ENCODE assay signal across 14 cellular contexts in the genomic region with DNA sequence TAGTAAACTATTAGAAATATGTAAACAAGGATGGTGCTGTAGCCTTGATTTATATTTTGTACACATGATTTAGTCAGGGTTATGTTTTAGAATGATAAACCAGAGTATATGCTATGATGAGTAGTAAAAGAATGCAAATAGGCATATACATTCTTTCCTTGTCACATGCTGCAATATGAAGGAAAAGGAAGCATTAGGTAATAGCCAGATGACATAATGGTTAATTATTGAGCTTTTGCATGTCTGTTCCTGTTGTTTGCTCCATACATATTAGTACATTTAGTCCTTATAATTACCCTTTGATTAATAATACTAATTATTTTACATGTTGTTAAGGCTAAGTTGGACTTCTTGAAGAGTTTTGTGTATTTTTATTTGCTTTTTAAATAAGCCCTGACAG.
DNase-seq lines count a peak whose midpoint lies in the region; ATAC-seq, FAIRE-seq and TF ChIP-seq lines count a peak whose summit lies in the region.
"Had no signal": no experiment of that assay in that cellular context is flagged by ENCODE, and none has a peak within 500 bp of the region (broad histone marks: within the 10 kb centered on the region; RNA-seq: fewer than 3 reads in every experiment).

No MANE protein-coding gene starts in this region.

- no peaks in the 10 kb centered on the region for H3K27me3 ChIP-seq in astrocyte (ENCODE audit: insufficient read depth, low read length)
- H3K27me3 ChIP-seq in HAP-1 (ENCODE audit: low read depth), result no peaks in the 10 kb centered on the region
- no peaks in the 10 kb centered on the region for H3K27me3 ChIP-seq in ascending aorta
- H3K27me3 ChIP-seq: gastroesophageal sphincter had no signal

- DNase-seq in AG20443 (ENCODE audit: low spot score), result peak; percentile 19
- DNase-seq in HTR-8/SVneo (ENCODE audit: insufficient read length, low spot score), result peak; percentile 20
- DNase-seq in astrocyte (ENCODE audit: low read depth), result peak; percentile 57
- peak; percentile 81 for DNase-seq in iris pigment epithelial cell (ENCODE audit: low read depth)
- no peak for DNase-seq in HAP-1 (ENCODE audit: low spot score in 2 of 2)
- no peak for DNase-seq in occipital lobe (lab: John Stamatoyannopoulos, UW)
- DNase-seq in ascending aorta (ENCODE audit: low spot score in 2 of 2), result no peak
- DNase-seq: activated CD4-positive, alpha-beta memory T cell treated with anti-CD3 and anti-CD28 coated beads for 36 hours; NCI-H1105; RPMI8226 had no signal

- H3K27ac Mint-ChIP-seq in astrocyte (ENCODE audit: unreplicated experiment), result peak overlapping the region; percentile 79
- H3K27ac Mint-ChIP-seq: activated CD4-positive, alpha-beta memory T cell treated with anti-CD3 and anti-CD28 coated beads for 36 hours had no signal

- H3K27me3 Mint-ChIP-seq in astrocyte (ENCODE audit: low read depth, unreplicated experiment), result peaks cover 2% of the 10 kb centered on the region
- H3K27me3 Mint-ChIP-seq: activated CD4-positive, alpha-beta memory T cell treated with anti-CD3 and anti-CD28 coated beads for 36 hours had no signal

- H3K79me2 ChIP-seq in astrocyte (ENCODE audit: insufficient read depth, low read length), result peaks cover 3% of the 10 kb centered on the region

- H3K4me3 Mint-ChIP-seq in astrocyte (ENCODE audit: unreplicated experiment), result no peak overlapping the region
- H3K4me3 Mint-ChIP-seq: activated CD4-positive, alpha-beta memory T cell treated with anti-CD3 and anti-CD28 coated beads for 36 hours had no signal

- peaks cover 18% of the 10 kb centered on the region for H3K4me1 Mint-ChIP-seq in astrocyte (ENCODE audit: low read depth, unreplicated experiment)

- no peaks in the 10 kb centered on the region for H3K9me3 ChIP-seq in astrocyte (ENCODE audit: insufficient read depth, low read depth, low read length)
- no peaks in the 10 kb centered on the region for H3K9me3 ChIP-seq in HAP-1
- H3K9me3 ChIP-seq in ascending aorta, result no peaks in the 10 kb centered on the region
- H3K9me3 ChIP-seq: gastroesophageal sphincter had no signal

- intact Hi-C loops in ascending aorta (cut with DNase I), result no loop called here

- H2AFZ ChIP-seq in astrocyte (ENCODE audit: low read depth, low read length), result no peak overlapping the region

- H4K20me1 ChIP-seq in astrocyte (ENCODE audit: insufficient read depth, low read length), result no peaks in the 10 kb centered on the region

- in situ Hi-C loops in HAP-1 (cut with MboI; ENCODE audit: low sequenced_read_pairs), result no loop called here

- H3K27ac ChIP-seq in astrocyte (ENCODE audit: low read depth, low read length), result peak overlapping the region; percentile 61
- no peak overlapping the region for H3K27ac ChIP-seq in ascending aorta
- H3K27ac ChIP-seq: gastroesophageal sphincter had no signal

- ATAC-seq in GM18858 (IDR thresholded peaks at IDR 0.05; ENCODE audit: unreplicated experiment), result no peak
- ATAC-seq: gastroesophageal sphincter had no signal

- H3K4me3 ChIP-seq in astrocyte (ENCODE audit: insufficient read depth, low read depth, low read length) (no peak overlapping the region), HAP-1 (no peak overlapping the region), ascending aorta (no peak overlapping the region)
- H3K4me3 ChIP-seq: gastroesophageal sphincter, skin epidermis had no signal

- H3K9ac ChIP-seq in astrocyte (ENCODE audit: low read length), result peak overlapping the region; percentile 2

- no peak for TF ChIP-seq CTCF in astrocyte (IDR thresholded peaks at IDR 0.05; ENCODE audit: insufficient read depth, low read depth, low read length)
- no peak for TF ChIP-seq CTCF in ascending aorta (IDR thresholded peaks at IDR 0.05)

- H3K36me3 ChIP-seq in astrocyte (ENCODE audit: insufficient read depth, low read length) (no peaks in the 10 kb centered on the region), HAP-1 (replicated peaks) (no peaks in the 10 kb centered on the region), ascending aorta (no peaks in the 10 kb centered on the region)
- H3K36me3 ChIP-seq: gastroesophageal sphincter had no signal

- H3K9me3 Mint-ChIP-seq in astrocyte (ENCODE audit: unreplicated experiment), result no peaks in the 10 kb centered on the region

- peaks cover 9% of the 10 kb centered on the region for H3K4me1 ChIP-seq in astrocyte (ENCODE audit: insufficient read depth, low read length)
- H3K4me1 ChIP-seq in HAP-1, result no peaks in the 10 kb centered on the region; the same call in 1 of the 2 replicates
- peaks cover 0 to 4% of the 10 kb centered on the region in 2 donors for H3K4me1 ChIP-seq in ascending aorta

- peaks cover 3% of the 10 kb centered on the region for H3K36me3 Mint-ChIP-seq in astrocyte (ENCODE audit: low read depth, unreplicated experiment)

- H3K4me2 ChIP-seq in astrocyte (ENCODE audit: low read length), result peak overlapping the region; percentile 63

- FAIRE-seq in HTR-8/SVneo (lab: Jason Lieb, UNC), result no peak
- peak; percentile 81 for FAIRE-seq in astrocyte (lab: Jason Lieb, UNC)
- FAIRE-seq: H54 had no signal

Comparison
In these comparisons a context has a peak if more than half of its experiments do, and no peak if none do; other contexts are left out.
1. DNase-seq: peak in AG20443 (single experiment), HTR-8/SVneo (single experiment), astrocyte (single experiment) and iris pigment epithelial cell (single experiment); none in HAP-1 (0 of 2), occipital lobe (single experiment) and ascending aorta (0 of 2).